ENCODE assay signal across 14 cellular contexts in genomic region chr11:10655931-10656576, GRCh38. TPM values are rescaled to one million over a fixed set of nuclear protein-coding genes. Genes with fewer than 3 reads are reported as not detected.
A peak's percentile ranks its signal among the peaks of the same experiment; 100 is the strongest.
DNase-seq lines count a peak whose midpoint lies in the region; ATAC-seq, FAIRE-seq and TF ChIP-seq lines count a peak whose summit lies in the region.
"Had no signal": no experiment of that assay in that cellular context is flagged by ENCODE, and none has a peak within 500 bp of the region (broad histone marks: within the 10 kb centered on the region; RNA-seq: fewer than 3 reads in every experiment).

No MANE protein-coding gene starts in this region.

- H3K4me1 ChIP-seq in HCT116 (ENCODE audit: control insufficient read depth in 1 of 2, insufficient read depth in 2 of 2, low read length in 2 of 2), result peaks cover 95 to 100% of the 10 kb centered on the region in 2 experiments
- H3K4me1 ChIP-seq in K562 (replicated peaks in 1 of 2; ENCODE audit: control insufficient read depth in 2 of 2, insufficient read depth in 2 of 2, low read length in 2 of 2), result peaks cover 36 to 52% of the 10 kb centered on the region in 2 experiments
- peaks cover 92% of the 10 kb centered on the region for H3K4me1 ChIP-seq in muscle layer of colon (ENCODE audit: insufficient read depth, low read length)
- H3K4me1 ChIP-seq in tibial nerve, result peaks cover 0 to 79% (median 54%) of the 10 kb centered on the region in 4 donors

- H3K4me2 ChIP-seq in HCT116 (ENCODE audit: low read length), result peak overlapping the region; percentile 51
- H3K4me2 ChIP-seq in K562 (ENCODE audit: insufficient read depth, low read length), result no peak overlapping the region

- H3K79me2 ChIP-seq in HCT116 (ENCODE audit: insufficient read depth, low read length) (no peaks in the 10 kb centered on the region), K562 (ENCODE audit: control insufficient read depth, insufficient read depth, low read length) (no peaks in the 10 kb centered on the region)

- TF ChIP-seq POLR2A in HCT116 (IDR thresholded peaks at IDR 0.05; ENCODE audit: borderline replicate concordance, extremely low read depth, insufficient read depth, insufficient read length) (no peak), K562 (conservative IDR thresholded peaks at IDR 0.05) (no peak), tibial nerve (IDR thresholded peaks at IDR 0.05) (no peak)

- no TSS peak for BruUV-seq in HCT116 (replicated peaks; lab: Mats Ljungman, UMichigan)
- no TSS peak for BruUV-seq in K562 (replicated peaks; lab: Mats Ljungman, UMichigan)

- no peak for ATAC-seq in HCT116
- no peak for ATAC-seq in K562
- ATAC-seq in HG02970 (IDR thresholded peaks at IDR 0.05; ENCODE audit: low FRiP score, unreplicated experiment), result no peak
- ATAC-seq: activated CD4-positive, alpha-beta T cell treated with anti-CD3 and anti-CD28 coated beads for 36 hours; activated naive CD8-positive, alpha-beta T cell treated with anti-CD3 and anti-CD28 coated beads, Interleukin-2, amount 50 U/mL, for 24 hours; esophagus mucosa had no signal

- TF ChIP-seq RAD21 in HCT116 (IDR thresholded peaks at IDR 0.05; ENCODE audit: low read depth), result no peak
- no peak for TF ChIP-seq RAD21 in K562 (CRISPR knock-in tag; conservative IDR thresholded peaks at IDR 0.05 in 1 of 2, IDR thresholded peaks at IDR 0.05 in 1 of 2)

- H3K27ac ChIP-seq in HCT116 (ENCODE audit: low read depth, low read length), result peak overlapping the region; percentile 100
- H3K27ac ChIP-seq in K562 (ENCODE audit: extremely low read depth, low read depth, low read length), result no peak overlapping the region
- H3K27ac ChIP-seq in muscle layer of colon (ENCODE audit: low read depth, low read length), result peak overlapping the region; percentile 19
- H3K27ac ChIP-seq in tibial nerve, result peak overlapping the region in 3 of 4 donors; percentile 36 to 86 (median 77)

- CTCF ChIA-PET in HCT116 (lab: Charles Lee) (interaction anchor here (0.9 to 3.5 kb wide), 5 partner anchors 9 to 289 kb away, joined by 3 to 23 read pairs (median 17); no protein-coding TSS in a partner anchor), K562 (lab: Yijun Ruan, JAX; ENCODE audit: low intra/inter-chr PET ratio) (no interaction called here)

- TF ChIP-seq CTCF in HCT116 (IDR thresholded peaks at IDR 0.05 in 2 of 3, conservative IDR thresholded peaks at IDR 0.05 in 1 of 3; ENCODE audit: borderline replicate concordance in 1 of 3, insufficient read depth in 1 of 3, low read depth in 2 of 3, low read length in 2 of 3) (no peak), K562 (IDR thresholded peaks at IDR 0.05 in 2 of 3, conservative IDR thresholded peaks at IDR 0.05 in 1 of 3; ENCODE audit: insufficient read depth in 2 of 3, low read depth in 1 of 3, low read length in 3 of 3) (no peak), tibial nerve (IDR thresholded peaks at IDR 0.05) (no peak)

- H2AFZ ChIP-seq in HCT116 (ENCODE audit: low read depth, low read length, poor library complexity, severe bottlenecking), result no peak overlapping the region
- no peak overlapping the region for H2AFZ ChIP-seq in K562 (ENCODE audit: low read depth, low read length)

- H3K27me3 ChIP-seq in HCT116 (ENCODE audit: insufficient read depth, low read length), result no peaks in the 10 kb centered on the region
- no peaks in the 10 kb centered on the region for H3K27me3 ChIP-seq in K562 (ENCODE audit: control insufficient read depth in 2 of 2, insufficient read depth in 2 of 2, low read length in 2 of 2)
- no peaks in the 10 kb centered on the region for H3K27me3 ChIP-seq in muscle layer of colon (ENCODE audit: control insufficient read depth in 1 of 2, insufficient read depth in 2 of 2, low read length in 2 of 2)
- no peaks in the 10 kb centered on the region for H3K27me3 ChIP-seq in tibial nerve

- POLR2A ChIA-PET in HCT116 (lab: Charles Lee) (interaction anchor here (0.7 to 1.0 kb wide), 2 partner anchors 9 to 79 kb away, joined by 3 read pairs; no protein-coding TSS in a partner anchor), K562 (lab: Yijun Ruan, JAX) (interaction anchor here (1.3 to 1.4 kb wide), 2 partner anchors 11 to 12 kb away, joined by 3 to 4 read pairs; no protein-coding TSS in a partner anchor)

- H3K9me1 ChIP-seq in K562 (ENCODE audit: control insufficient read depth, insufficient read depth, low read length), result no peaks in the 10 kb centered on the region

- no peaks in the 10 kb centered on the region for H4K20me1 ChIP-seq in HCT116 (ENCODE audit: insufficient read depth)
- no peaks in the 10 kb centered on the region for H4K20me1 ChIP-seq in K562 (replicated peaks; ENCODE audit: control insufficient read depth, insufficient read depth, low read length)

- no peak for TF ChIP-seq EP300 in K562 (IDR thresholded peaks at IDR 0.05; ENCODE audit: low read length)
- no peak for TF ChIP-seq EP300 in tibial nerve (IDR thresholded peaks at IDR 0.05)

- H3K4me3 ChIP-seq in HCT116 (replicated peaks in 1 of 2; ENCODE audit: low read depth in 1 of 2, low read length in 2 of 2), result no peak overlapping the region
- no peak overlapping the region for H3K4me3 ChIP-seq in K562
- H3K4me3 ChIP-seq in muscle layer of colon (ENCODE audit: low read depth in 1 of 2, low read length in 2 of 2), result no peak overlapping the region
- no peak overlapping the region for H3K4me3 ChIP-seq in tibial nerve

- H3K9me2 ChIP-seq in HCT116 (ENCODE audit: insufficient read depth), result no peaks in the 10 kb centered on the region

- H3K9ac ChIP-seq in HCT116 (ENCODE audit: low read length) (peak overlapping the region; percentile 54), K562 (ENCODE audit: insufficient read depth in 1 of 2, low read depth in 2 of 2, low read length in 2 of 2) (0 out of 4 replicates have a peak overlapping the region, but pooled peaks of 1 of the 2 experiments have one; percentile 21), muscle layer of colon (ENCODE audit: low read length) (no peak overlapping the region)

- in situ Hi-C loops in K562 (cut with MboI), result loop anchor here (10.0 kb wide), 1 partner anchor 251 kb away; no protein-coding TSS in a partner anchor

- DNase-seq in HCT116 (ENCODE audit: low read depth, low spot score), result no peak
- DNase-seq in K562 (ENCODE audit: extremely low read depth in 1 of 4, low spot score in 3 of 4), result no peak
- no peak for DNase-seq in tibial nerve (ENCODE audit: low spot score in 2 of 2)
- no peak for DNase-seq in activated gamma-delta T cell treated with Interleukin-2 at 50 U/mL for 16 hours
- no peak for DNase-seq in NCI-H748 (lab: John Stamatoyannopoulos, UW; ENCODE audit: unreplicated experiment)
- DNase-seq: activated CD4-positive, alpha-beta T cell treated with anti-CD3 and anti-CD28 coated beads for 36 hours; activated naive CD8-positive, alpha-beta T cell treated with anti-CD3 and anti-CD28 coated beads, Interleukin-2, amount 50 U/mL, for 24 hours; CD4-positive, alpha-beta memory T cell; small intestine; T-helper 9 cell had no signal

- intact Hi-C loops in HCT116 (cut with micrococcal nuclease) (no loop called here), K562 (cut with micrococcal nuclease) (loop anchor here (2.0 kb wide), 1 partner anchor 141 kb away; no protein-coding TSS in a partner anchor)

- H3K9me3 ChIP-seq in HCT116 (ENCODE audit: control insufficient read depth in 1 of 2, insufficient read depth in 1 of 2, low read depth in 1 of 2, low read length in 2 of 2) (no peaks in the 10 kb centered on the region), K562 (replicated peaks; ENCODE audit: control insufficient read depth, insufficient read depth, low read depth, low read length) (no peaks in the 10 kb centered on the region), muscle layer of colon (ENCODE audit: low read length) (no peaks in the 10 kb centered on the region), tibial nerve (no peaks in the 10 kb centered on the region)

- H3K36me3 ChIP-seq in HCT116 (ENCODE audit: control insufficient read depth in 1 of 2, insufficient read depth in 2 of 2, low read length in 2 of 2) (no peaks in the 10 kb centered on the region), K562 (ENCODE audit: control insufficient read depth, insufficient read depth, low read length) (no peaks in the 10 kb centered on the region), muscle layer of colon (ENCODE audit: insufficient read depth, low read length) (peaks cover 9% of the 10 kb centered on the region), tibial nerve (no peaks in the 10 kb centered on the region)

- FAIRE-seq in K562 (lab: Jason Lieb, UNC), result no peak
- FAIRE-seq: colon, small intestine had no signal

- RAD21 ChIA-PET in HCT116 (lab: Charles Lee; ENCODE audit: low non-redundant PET in 1 of 2, low total read pairs in 2 of 2, uncharacterized antibody in 2 of 2, unreplicated experiment in 2 of 2), result interaction anchor here in 1 of 2 experiments (2.0 kb wide), 1 partner anchor 32 kb away, joined by 5 read pairs; no protein-coding TSS in a partner anchor

- WGBS in K562 (ENCODE audit: insufficient coverage, low coverage, missing lambda C conversion rate), result 79% methylated on average over 6 of the region's 6 CpGs
- WGBS in tibial nerve, 2 donors, result 59 to 72% methylated on average over 6 of the region's 6 CpGs

TF ChIP-seq in HCT116, 20 proteins besides CTCF, POLR2A, EP300 and RAD21:
- TF ChIP-seq EZH2 (IDR thresholded peaks at IDR 0.05), result no peak
TF ChIP-seq in HCT116: peak in this region for 0.

TF ChIP-seq in K562, 482 proteins besides CTCF, POLR2A, EP300 and RAD21 (continues in another document):
- no peak for TF ChIP-seq RFX1 (IDR thresholded peaks at IDR 0.05)
- peak; percentile 84 for TF ChIP-seq CHD4 (IDR thresholded peaks at IDR 0.05; ENCODE audit: insufficient read depth, insufficient replicate concordance, low read depth, low read length, poor library complexity, severe bottlenecking)

RNA-seq across cellular contexts. Expression of gene IRAG1, which starts 37.5 kb away (rescaled TPM):
- total RNA-seq in HCT116 (2021; ENCODE audit: unreplicated experiment) (3.7 TPM), K562 (2014; rRNA removed) (0.04 TPM in 1 of 2 replicates, not detected in the other), K562 (2014; rRNA removed; fragmentation: Illumina TruSeq; extraction: Trizol) (0.07 and 0.22 TPM in 2 replicates), K562 (2015; rRNA removed; fragmentation: Illumina TruSeq; extraction: Trizol) (0.08 and 0.11 TPM in 2 replicates), K562 (2021) (0.22 and 0.27 TPM in 2 replicates), tibial nerve (10 to 100 TPM in 2 of 4 donors, 1 to 10 TPM in 2; 5.9 to 23.1 (median 11.4) TPM)
- polyA plus RNA-seq in HCT116 (2012), result 2.0 and 2.3 TPM in 2 replicates
- 0.07 and 0.23 TPM in 2 replicates for total RNA-seq in K562 (2011; cell fraction: chromatin; rRNA removed; ENCODE audit: low replicate concordance)
- total RNA-seq in K562 (2011; cell fraction: nucleolus; rRNA removed), result 0.17 and 0.26 TPM in 2 replicates
- total RNA-seq in K562 (2011; cell fraction: nucleoplasm; rRNA removed), result 0.15 TPM in 2 replicates
- polyA plus RNA-seq in K562 (2011; rRNA removed) (0.11 and 0.14 TPM in 2 replicates), K562 (2014; fragmentation: Illumina TruSeq; extraction: Trizol) (0.07 and 0.10 TPM in 2 replicates), K562 (2014; fragmentation: Nextera tagmentation; extraction: Ambion mirVana) (under 1 TPM; 0.01 TPM), K562 (2014; rRNA removed) (0.01 TPM in 1 of 2 replicates, not detected in the other)
- polyA plus RNA-seq in K562 (2011; cell fraction: cytosol; rRNA removed), result 0.10 and 0.16 TPM in 2 replicates
- 0.10 TPM in 2 replicates for polyA plus RNA-seq in K562 (2011; cell fraction: nucleus; rRNA removed)
- 0.08 and 0.15 TPM in 2 replicates for polyA plus RNA-seq in K562 (2012)
- polyA minus RNA-seq in K562 (2011; rRNA and poly(A)+ RNA removed), result 0.07 and 0.45 TPM in 2 replicates
- not detected in 2 replicates for polyA minus RNA-seq in K562 (2011; cell fraction: cytosol; rRNA and poly(A)+ RNA removed)
- under 0.01 and 0.11 TPM in 2 replicates for polyA minus RNA-seq in K562 (2011; cell fraction: nucleus; rRNA and poly(A)+ RNA removed)
- total RNA-seq: activated CD4-positive, alpha-beta T cell treated with anti-CD3 and anti-CD28 coated beads for 36 hours; CD4-positive, alpha-beta memory T cell had no signal
- polyA plus RNA-seq: CD4-positive, alpha-beta memory T cell had no signal
